In genomic region chr7:148262721-148263229, GRCh38 we compare ENCODE assay signal across 8 cellular contexts.
A peak's percentile ranks its signal among the peaks of the same experiment; 100 is the strongest.
DNase-seq lines count a peak whose midpoint lies in the region; ATAC-seq and TF ChIP-seq lines count a peak whose summit lies in the region.

No MANE protein-coding gene starts in this region.

- H3K9me3 Mint-ChIP-seq in activated naive CD4-positive, alpha-beta T cell treated with anti-CD3 and anti-CD28 coated beads for 36 hours, result no peaks in the 10 kb centered on the region
- H3K9me3 Mint-ChIP-seq in type B pancreatic cell, result no peaks in the 10 kb centered on the region

- H3K9me3 ChIP-seq in trophoblast cell (ENCODE audit: insufficient read depth, low read depth, low read length), result no peaks in the 10 kb centered on the region

- no peak overlapping the region for H4K12ac ChIP-seq in trophoblast cell (ENCODE audit: low read depth, low read length)

- H2AFZ ChIP-seq in trophoblast cell (ENCODE audit: insufficient read depth, low read length, poor library complexity), result peak overlapping the region; percentile 51

- no peak overlapping the region for H3K18ac ChIP-seq in trophoblast cell (ENCODE audit: low read length)

- H3K27me3 Mint-ChIP-seq in activated naive CD4-positive, alpha-beta T cell treated with anti-CD3 and anti-CD28 coated beads for 36 hours (ENCODE audit: low read depth), result peaks cover 9% of the 10 kb centered on the region
- H3K27me3 Mint-ChIP-seq in type B pancreatic cell, result peaks cover 14% of the 10 kb centered on the region

- DNase-seq in D341Med (ENCODE audit: low spot score) (peak; percentile 81), HuH-7.5 (ENCODE audit: low spot score) (peak; percentile 33), SHP77 treated with DMSO at 0.1 percent for 48 hours (lab: John Stamatoyannopoulos, UW) (peak; percentile 7), head of caudate nucleus (peak; percentile 46 to 94 (median 83)), trophoblast cell (peak; percentile 53 to 78), type B pancreatic cell (ENCODE audit: extremely low spot score, unreplicated experiment) (peak; percentile 80)
- peak; percentile 77 for DNase-seq in activated naive CD4-positive, alpha-beta T cell treated with anti-CD3 and anti-CD28 coated beads for 36 hours

- H3K79me2 ChIP-seq in trophoblast cell (ENCODE audit: control insufficient read depth, insufficient read depth, low read length, poor library complexity), result no peaks in the 10 kb centered on the region

- H3K79me1 ChIP-seq in trophoblast cell (ENCODE audit: low read length), result no peaks in the 10 kb centered on the region

- H3K9ac ChIP-seq in trophoblast cell (ENCODE audit: low read length), result no peak overlapping the region

- H3K4me1 Mint-ChIP-seq in activated naive CD4-positive, alpha-beta T cell treated with anti-CD3 and anti-CD28 coated beads for 36 hours (ENCODE audit: low read depth), result peaks cover 8% of the 10 kb centered on the region
- peaks cover 14% of the 10 kb centered on the region for H3K4me1 Mint-ChIP-seq in type B pancreatic cell (ENCODE audit: unreplicated experiment)

- peak overlapping the region; percentile 58 for H2BK12ac ChIP-seq in trophoblast cell (ENCODE audit: low read length)

- H3K36me3 Mint-ChIP-seq in activated naive CD4-positive, alpha-beta T cell treated with anti-CD3 and anti-CD28 coated beads for 36 hours (ENCODE audit: low read depth), result no peaks in the 10 kb centered on the region
- no peaks in the 10 kb centered on the region for H3K36me3 Mint-ChIP-seq in type B pancreatic cell

- peak; percentile 97 for TF ChIP-seq CTCF in type B pancreatic cell (conservative IDR thresholded peaks at IDR 0.05)

- no peak overlapping the region for H3K27ac Mint-ChIP-seq in activated naive CD4-positive, alpha-beta T cell treated with anti-CD3 and anti-CD28 coated beads for 36 hours
- H3K27ac Mint-ChIP-seq in type B pancreatic cell, result peak overlapping the region; percentile 31

- no peak overlapping the region for H3K23ac ChIP-seq in trophoblast cell (ENCODE audit: low read length)

- peak overlapping the region; percentile 23 for H3K4me3 Mint-ChIP-seq in activated naive CD4-positive, alpha-beta T cell treated with anti-CD3 and anti-CD28 coated beads for 36 hours
- H3K4me3 Mint-ChIP-seq in type B pancreatic cell, result peak overlapping the region; percentile 70

- no CpG with 5 or more reads among the region's 18 CpGs for WGBS in trophoblast cell (ENCODE audit: extremely low coverage, insufficient coverage, insufficient read length)

- intact Hi-C loops in activated naive CD4-positive, alpha-beta T cell treated with anti-CD3 and anti-CD28 coated beads for 36 hours (cut with micrococcal nuclease), result loop anchor here (2.0 to 5.0 kb wide), 3 partner anchors 716 to 1015 kb away; no protein-coding TSS in a partner anchor
- intact Hi-C loops in head of caudate nucleus (cut with DNase I), result no loop called here

- peak overlapping the region; percentile 21 for H3K4me2 ChIP-seq in trophoblast cell (ENCODE audit: low read length)

- H3K4me3 ChIP-seq in trophoblast cell (ENCODE audit: low read depth, low read length), result no peak overlapping the region

- H2BK5ac ChIP-seq in trophoblast cell (ENCODE audit: low read depth, low read length, poor library complexity), result no peak overlapping the region

- no peak overlapping the region for H3K27ac ChIP-seq in trophoblast cell (ENCODE audit: low read depth, low read length)

- no peak overlapping the region for H4K91ac ChIP-seq in trophoblast cell (ENCODE audit: low read depth, low read length)

- peak overlapping the region; percentile 76 for H4K8ac ChIP-seq in trophoblast cell (ENCODE audit: low read depth, low read length)

- CTCF ChIA-PET in activated naive CD4-positive, alpha-beta T cell treated with anti-CD3 and anti-CD28 coated beads for 36 hours (lab: Charles Lee), result interaction anchor here (0.7 to 2.5 kb wide), 12 partner anchors 9 to 1115 kb away, joined by 3 to 7 read pairs (median 6); no protein-coding TSS in a partner anchor

- no peak overlapping the region for H3K14ac ChIP-seq in trophoblast cell (ENCODE audit: low read length)

- H2AK5ac ChIP-seq in trophoblast cell (ENCODE audit: low read length), result no peak overlapping the region

- H3K4me1 ChIP-seq in trophoblast cell (ENCODE audit: control insufficient read depth in 1 of 2, insufficient read depth in 2 of 2, low read length in 2 of 2), result peaks cover 0 to 2% of the 10 kb centered on the region in 2 experiments

- no peak overlapping the region for H3K4ac ChIP-seq in trophoblast cell (ENCODE audit: low read depth, low read length)

- no peaks in the 10 kb centered on the region for H3K36me3 ChIP-seq in trophoblast cell (ENCODE audit: control insufficient read depth in 1 of 2, insufficient read depth in 2 of 2, low read length in 2 of 2)

- peak; percentile 85 for ATAC-seq in GM21381 (IDR thresholded peaks at IDR 0.05; ENCODE audit: unreplicated experiment)

- H2BK120ac ChIP-seq in trophoblast cell (ENCODE audit: insufficient read depth, low read length, poor library complexity), result no peak overlapping the region

- H3K27me3 ChIP-seq in trophoblast cell (ENCODE audit: insufficient read depth, low read length), result no peaks in the 10 kb centered on the region

Comparison
In these comparisons a context has a peak if more than half of its experiments do, and no peak if none do; other contexts are left out.
1. DNase-seq: peak in every context shown above with its lines; median percentile 83 in head of caudate nucleus; 81 in D341Med; 80 in type B pancreatic cell; 77 in activated naive CD4-positive, alpha-beta T cell treated with anti-CD3 and anti-CD28 coated beads for 36 hours; 66 in trophoblast cell; 33 in HuH-7.5; 7 in SHP77 treated with DMSO at 0.1 percent for 48 hours.